In the genomic region with DNA sequence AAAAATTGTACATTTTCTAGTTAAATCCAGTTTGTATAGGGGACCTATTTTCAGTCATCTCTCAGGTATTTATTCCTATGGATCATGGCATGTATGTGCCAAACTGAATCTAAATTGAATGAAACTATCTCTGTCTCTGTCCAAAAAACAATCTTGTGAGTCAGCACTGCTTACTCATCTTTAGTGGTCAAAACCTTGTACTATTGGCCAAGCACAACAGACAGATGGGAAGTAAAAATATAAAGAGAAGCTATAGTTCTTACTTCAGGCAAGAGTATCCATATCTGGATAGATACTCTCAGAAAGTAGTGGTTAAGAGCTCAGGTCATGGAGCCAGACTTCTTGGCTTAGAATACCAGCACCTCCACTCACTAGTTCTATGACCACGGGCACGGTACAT, we compare ENCODE assay signal across 19 cellular contexts.
"Had no signal": no experiment of that assay in that cellular context is flagged by ENCODE, and none has a peak within 500 bp of the region (broad histone marks: within the 10 kb centered on the region; RNA-seq: fewer than 3 reads in every experiment).

No MANE protein-coding gene starts in this region.

- H3K4me1 ChIP-seq: foreskin keratinocyte, right atrium auricular region, sigmoid colon, suprapubic skin, thyroid gland had no signal

- H2AFZ ChIP-seq: hepatocyte had no signal

- H3K36me3 Mint-ChIP-seq: naive thymus-derived CD4-positive, alpha-beta T cell; type B pancreatic cell had no signal

- H3K27me3 ChIP-seq: foreskin keratinocyte, hepatocyte, neutrophil, ovary, right atrium auricular region, sigmoid colon, suprapubic skin, thyroid gland had no signal

- H3K27me3 Mint-ChIP-seq: type B pancreatic cell had no signal

- FAIRE-seq: small intestine, urothelium cell line had no signal

- DNase-seq: dorsolateral prefrontal cortex; effector CD8-positive, alpha-beta T cell; head of caudate nucleus; naive thymus-derived CD4-positive, alpha-beta T cell; ovary; sigmoid colon; small intestine; stimulated activated CD4-positive, alpha-beta T cell treated with anti-CD3 and anti-CD28 coated beads, Interleukin-12 subunit alpha, Interleukin-12 subunit beta, amount 100 ng/mL, for 4 hours; stimulated activated naive CD4-positive, alpha-beta T cell treated with Interleukin-2 at 50 U/mL for 16 hours; thyroid gland had no signal

- H3K4me1 Mint-ChIP-seq: naive thymus-derived CD4-positive, alpha-beta T cell had no signal

- H3K4me3 Mint-ChIP-seq: naive thymus-derived CD4-positive, alpha-beta T cell; type B pancreatic cell had no signal

- H3K9me3 Mint-ChIP-seq: type B pancreatic cell had no signal

- H3K4me3 ChIP-seq: coronary artery, dorsolateral prefrontal cortex, hepatocyte, ovary, right atrium auricular region, sigmoid colon, suprapubic skin, thyroid gland had no signal

- H3K9me3 ChIP-seq: neutrophil, ovary, right atrium auricular region, suprapubic skin, thyroid gland had no signal

- H3K27ac Mint-ChIP-seq: naive thymus-derived CD4-positive, alpha-beta T cell; type B pancreatic cell had no signal

- ATAC-seq: esophagus mucosa; foreskin keratinocyte; naive thymus-derived CD4-positive, alpha-beta T cell had no signal

- H3K4me2 ChIP-seq: hepatocyte had no signal

- H3K36me3 ChIP-seq: neutrophil, ovary, right atrium auricular region, sigmoid colon, suprapubic skin, thyroid gland had no signal

- H3K27ac ChIP-seq: coronary artery, dorsolateral prefrontal cortex, foreskin keratinocyte, hepatocyte, neutrophil, ovary, right atrium auricular region, sigmoid colon, suprapubic skin, thyroid gland had no signal

- H3K79me2 ChIP-seq: hepatocyte had no signal
